Comparison of ENCODE assay signal across 12 cellular contexts in the genomic region with DNA sequence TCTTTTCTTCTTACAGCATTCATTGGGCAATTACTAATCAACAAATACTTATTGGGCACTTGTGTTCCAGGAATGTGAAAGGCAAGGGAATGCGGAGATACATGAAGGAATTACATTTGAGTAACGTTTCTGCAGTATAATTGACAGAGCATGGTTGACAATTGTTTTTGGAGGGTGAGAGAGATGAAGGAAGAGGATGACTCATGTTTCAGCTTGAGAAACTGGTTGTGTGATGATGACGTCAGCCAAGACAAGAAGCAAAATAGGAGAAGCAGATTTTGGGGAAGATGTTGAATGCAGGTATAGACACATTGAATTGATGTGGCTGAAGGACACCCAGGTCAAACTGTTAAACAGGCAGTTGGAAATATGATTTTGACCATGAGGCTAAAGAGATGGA. TPM values are rescaled to one million over a fixed set of nuclear protein-coding genes. Genes with fewer than 3 reads are reported as not detected.
DNase-seq lines count a peak whose midpoint lies in the region; ATAC-seq and TF ChIP-seq lines count a peak whose summit lies in the region.
"Had no signal": no experiment of that assay in that cellular context is flagged by ENCODE, and none has a peak within 500 bp of the region (broad histone marks: within the 10 kb centered on the region; RNA-seq: fewer than 3 reads in every experiment).

No MANE protein-coding gene starts in this region.

- H2BK12ac ChIP-seq in trophoblast cell (ENCODE audit: low read length) = no peak overlapping the region

- no peak overlapping the region for H4K8ac ChIP-seq in trophoblast cell (ENCODE audit: low read depth, low read length)

- H3K9me3 ChIP-seq in mammary epithelial cell (replicated peaks; ENCODE audit: insufficient read depth, low read length) (no peaks in the 10 kb centered on the region), trophoblast cell (ENCODE audit: insufficient read depth, low read depth, low read length) (no peaks in the 10 kb centered on the region)
- H3K9me3 ChIP-seq: Caco-2 had no signal

- no peak for TF ChIP-seq CTCF in mammary epithelial cell (conservative IDR thresholded peaks at IDR 0.05 in 1 of 2, IDR thresholded peaks at IDR 0.05 in 1 of 2; ENCODE audit: extremely low read depth in 1 of 2, insufficient read depth in 1 of 2, low read depth in 1 of 2, low read length in 2 of 2)

- H3K4me3 ChIP-seq in mammary epithelial cell (replicated peaks in 1 of 3; ENCODE audit: insufficient read depth in 1 of 3, low read depth in 2 of 3, low read length in 3 of 3) (no peak overlapping the region), trophoblast cell (ENCODE audit: low read depth, low read length) (no peak overlapping the region)
- H3K4me3 ChIP-seq: hepatocyte had no signal

- H2BK5ac ChIP-seq in trophoblast cell (ENCODE audit: low read depth, low read length, poor library complexity) = no peak overlapping the region

- H2AFZ ChIP-seq in mammary epithelial cell (ENCODE audit: low read depth, low read length) (no peak overlapping the region), trophoblast cell (ENCODE audit: insufficient read depth, low read length, poor library complexity) (no peak overlapping the region)
- H2AFZ ChIP-seq: hepatocyte had no signal

- no peaks in the 10 kb centered on the region for H4K20me1 ChIP-seq in mammary epithelial cell (ENCODE audit: insufficient read depth, low read length)

- peaks cover 3% of the 10 kb centered on the region for H3K4me1 ChIP-seq in mammary epithelial cell (ENCODE audit: insufficient read depth, low read length)
- H3K4me1 ChIP-seq in trophoblast cell (ENCODE audit: control insufficient read depth in 1 of 2, insufficient read depth in 2 of 2, low read length in 2 of 2) = peaks cover 0 to 4% of the 10 kb centered on the region in 2 experiments
- H3K4me1 ChIP-seq: Caco-2 had no signal

- H3K79me1 ChIP-seq in trophoblast cell (ENCODE audit: low read length) = no peaks in the 10 kb centered on the region

- no peak overlapping the region for H4K91ac ChIP-seq in trophoblast cell (ENCODE audit: low read depth, low read length)

- no peaks in the 10 kb centered on the region for H3K79me2 ChIP-seq in mammary epithelial cell (ENCODE audit: insufficient read depth, low read length)
- H3K79me2 ChIP-seq in trophoblast cell (ENCODE audit: control insufficient read depth, insufficient read depth, low read length, poor library complexity) = no peaks in the 10 kb centered on the region
- H3K79me2 ChIP-seq: hepatocyte had no signal

- H3K18ac ChIP-seq in trophoblast cell (ENCODE audit: low read length) = no peak overlapping the region

- no peak overlapping the region for H2BK120ac ChIP-seq in trophoblast cell (ENCODE audit: insufficient read depth, low read length, poor library complexity)

- no peaks in the 10 kb centered on the region for H3K36me3 ChIP-seq in mammary epithelial cell (ENCODE audit: insufficient read depth, low read length)
- H3K36me3 ChIP-seq in trophoblast cell (ENCODE audit: control insufficient read depth in 1 of 2, insufficient read depth in 2 of 2, low read length in 2 of 2) = no peaks in the 10 kb centered on the region

- H3K27me3 ChIP-seq in mammary epithelial cell (ENCODE audit: insufficient read depth, low read length) = no peaks in the 10 kb centered on the region
- H3K27me3 ChIP-seq in trophoblast cell (ENCODE audit: insufficient read depth, low read length) = no peaks in the 10 kb centered on the region
- H3K27me3 ChIP-seq: hepatocyte had no signal

- intact Hi-C loops in mammary epithelial cell (cut with micrococcal nuclease) = no loop called here

- in situ Hi-C loops in mammary epithelial cell (cut with MboI; ENCODE audit: low sequenced_read_pairs in 2 of 2) = no loop called here

- H4K12ac ChIP-seq in trophoblast cell (ENCODE audit: low read depth, low read length) = no peak overlapping the region

- no peak overlapping the region for H3K9ac ChIP-seq in mammary epithelial cell (ENCODE audit: insufficient read depth, low read length)
- H3K9ac ChIP-seq in trophoblast cell (ENCODE audit: low read length) = no peak overlapping the region

- dilution Hi-C loops in mammary epithelial cell (cut with HindIII; ENCODE audit: low sequenced_read_pairs) = no loop called here

- H3K23ac ChIP-seq in trophoblast cell (ENCODE audit: low read length) = no peak overlapping the region

- no peak overlapping the region for H3K4me2 ChIP-seq in mammary epithelial cell (ENCODE audit: insufficient read depth, low read depth, low read length)
- H3K4me2 ChIP-seq in trophoblast cell (ENCODE audit: low read length) = no peak overlapping the region
- H3K4me2 ChIP-seq: hepatocyte had no signal

- CTCF ChIA-PET in mammary epithelial cell (lab: Charles Lee; ENCODE audit: low non-redundant PET) = no interaction called here

- BruUV-seq in mammary epithelial cell (replicated peaks; lab: Mats Ljungman, UMichigan) = no TSS peak

- H2AK5ac ChIP-seq in trophoblast cell (ENCODE audit: low read length) = no peak overlapping the region

- DNase-seq in HCEC 1CT (peak; percentile 56), NOMO-1 (lab: John Stamatoyannopoulos, UW; ENCODE audit: unreplicated experiment in 2 of 2) (peak; percentile 26 to 87), mammary epithelial cell (peak; percentile 77), trophoblast cell (peak; percentile 37 to 75), NAMALWA (ENCODE audit: low spot score) (no peak)
- DNase-seq: anterior cingulate cortex, Caco-2, NCI-H345, SHP77 treated with DMSO at 0.1 percent for 48 hours had no signal

- no peak overlapping the region for H3K27ac ChIP-seq in mammary epithelial cell (ENCODE audit: insufficient read depth, low read depth, low read length)
- H3K27ac ChIP-seq in trophoblast cell (ENCODE audit: low read depth, low read length) = no peak overlapping the region
- H3K27ac ChIP-seq: hepatocyte had no signal

- WGBS in mammary epithelial cell (ENCODE audit: low coverage, missing lambda C conversion rate) = 50% methylated on average over 3 of the region's 3 CpGs
- no CpG with 5 or more reads among the region's 3 CpGs for WGBS in trophoblast cell (ENCODE audit: extremely low coverage, insufficient coverage, insufficient read length)

- no peak overlapping the region for H3K14ac ChIP-seq in trophoblast cell (ENCODE audit: low read length)

- no peak for ATAC-seq in GM19328 (IDR thresholded peaks at IDR 0.05; ENCODE audit: unreplicated experiment)
- ATAC-seq in HG03097 (IDR thresholded peaks at IDR 0.05; ENCODE audit: low FRiP score, unreplicated experiment) = no peak

- H3K4ac ChIP-seq in trophoblast cell (ENCODE audit: low read depth, low read length) = no peak overlapping the region

RNA-seq across cellular contexts. Expression of a gene that starts 8.0 kb away (rescaled TPM):
- total RNA-seq in mammary epithelial cell = 10 to 100 TPM; 16.1 to 21.5 TPM
- polyA plus RNA-seq in mammary epithelial cell = 2.4 TPM
- polyA minus RNA-seq in mammary epithelial cell = 2.6 TPM
- 9.1 and 9.6 TPM in 2 replicates for polyA plus RNA-seq in trophoblast cell (2013)
